ENCODE assay signal across 24 cellular contexts in the genomic region with DNA sequence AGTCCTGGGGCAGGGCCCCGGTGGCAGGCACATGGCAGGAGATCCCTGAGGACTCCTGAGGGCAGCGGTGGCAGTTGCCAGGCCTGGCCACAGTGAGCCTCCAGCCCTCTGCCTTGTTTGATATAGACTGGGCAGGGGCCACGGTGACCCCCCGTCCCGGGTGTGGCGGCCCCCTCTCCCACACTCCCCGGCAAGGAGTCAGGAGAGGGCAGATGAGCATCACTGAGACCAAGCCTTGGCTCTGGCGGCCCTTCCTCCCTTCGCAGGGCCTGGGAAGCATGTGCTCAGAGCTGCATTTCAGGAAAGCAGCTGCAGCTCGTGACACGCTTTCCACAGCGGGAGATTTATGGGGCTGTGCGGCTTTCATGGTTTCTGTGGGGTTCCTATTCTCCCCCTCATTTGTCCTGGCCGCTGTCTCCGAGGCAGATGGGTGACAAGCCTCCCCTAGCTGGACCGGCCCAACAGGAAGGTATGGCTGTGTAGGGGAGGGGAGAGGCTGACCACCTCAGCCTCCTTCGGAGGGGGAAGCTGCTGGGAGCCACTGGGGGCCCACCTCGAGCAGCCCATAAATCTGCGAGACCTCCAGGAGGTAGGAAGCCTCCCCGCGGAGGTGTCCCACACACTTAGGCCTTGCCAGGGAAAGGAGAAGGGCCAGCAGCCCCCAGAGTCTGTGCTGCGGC.
A peak's percentile ranks its signal among the peaks of the same experiment; 100 is the strongest.
DNase-seq lines count a peak whose midpoint lies in the region; ATAC-seq, FAIRE-seq and TF ChIP-seq lines count a peak whose summit lies in the region.
"Had no signal": no experiment of that assay in that cellular context is flagged by ENCODE, and none has a peak within 500 bp of the region (broad histone marks: within the 10 kb centered on the region; RNA-seq: fewer than 3 reads in every experiment).

No MANE protein-coding gene starts in this region.

- ATAC-seq in sciatic nerve (peak; percentile 45), HG02884 (IDR thresholded peaks at IDR 0.05; ENCODE audit: unreplicated experiment) (no peak), GM18867 (IDR thresholded peaks at IDR 0.05; ENCODE audit: unreplicated experiment) (no peak)
- ATAC-seq: HCT116; lower lobe of right lung; stimulated activated memory B cell treated with anti-CD40 and anti-IgM and Interleukin-4, amounts not matched to agents 10 μg/mL and 1 μg/mL and 100 μg/mL, for 72 hours had no signal

- peaks cover 0 to 3% (median 0%) of the 10 kb centered on the region in 7 donors for H3K9me3 Mint-ChIP-seq in CD14-positive monocyte
- H3K9me3 Mint-ChIP-seq: activated naive CD8-positive, alpha-beta T cell treated with anti-CD3 and anti-CD28 coated beads, Interleukin-2, amount 10 ng/mL, durations not matched to agents 7 days and 5 days; CD8-positive, alpha-beta memory T cell; endodermal cell; stimulated activated memory B cell treated with anti-CD40 and anti-IgM and Interleukin-4, amounts not matched to agents 10 μg/mL and 1 μg/mL and 100 μg/mL, for 72 hours had no signal

- intact Hi-C loops in CD14-positive monocyte (cut with micrococcal nuclease) = no loop called here
- intact Hi-C loops in sciatic nerve (cut with DNase I) = no loop called here

- no peaks in the 10 kb centered on the region for H3K36me3 Mint-ChIP-seq in CD14-positive monocyte
- H3K36me3 Mint-ChIP-seq: CD8-positive, alpha-beta memory T cell; stimulated activated memory B cell treated with anti-CD40 and anti-IgM and Interleukin-4, amounts not matched to agents 10 μg/mL and 1 μg/mL and 100 μg/mL, for 72 hours had no signal

- H3K4me3 ChIP-seq in fibroblast of villous mesenchyme (ENCODE audit: low read depth, low read length) = no peak overlapping the region
- H3K4me3 ChIP-seq: colonic mucosa, hepatocyte, lower lobe of right lung had no signal

- H3K4me1 Mint-ChIP-seq in CD14-positive monocyte = no peaks in the 10 kb centered on the region
- H3K4me1 Mint-ChIP-seq: activated CD4-positive, alpha-beta T cell treated with anti-CD3 and anti-CD28 coated beads, Interleukin-2, amount 10 ng/mL, durations not matched to agents 7 days and 5 days; activated naive CD8-positive, alpha-beta T cell treated with anti-CD3 and anti-CD28 coated beads, Interleukin-2, amount 10 ng/mL, durations not matched to agents 7 days and 5 days; CD8-positive, alpha-beta memory T cell had no signal

- FAIRE-seq in RCC 7860 (lab: Jason Lieb, UNC) = no peak

- no peak overlapping the region for H3K27ac Mint-ChIP-seq in CD14-positive monocyte
- H3K27ac Mint-ChIP-seq: activated CD4-positive, alpha-beta T cell treated with anti-CD3 and anti-CD28 coated beads, Interleukin-2, amount 10 ng/mL, durations not matched to agents 7 days and 5 days; activated naive CD8-positive, alpha-beta T cell treated with anti-CD3 and anti-CD28 coated beads, Interleukin-2, amount 10 ng/mL, durations not matched to agents 7 days and 5 days; CD8-positive, alpha-beta memory T cell; endodermal cell; stimulated activated memory B cell treated with anti-CD40 and anti-IgM and Interleukin-4, amounts not matched to agents 10 μg/mL and 1 μg/mL and 100 μg/mL, for 72 hours had no signal

- H3K4me3 Mint-ChIP-seq in CD14-positive monocyte = no peak overlapping the region
- H3K4me3 Mint-ChIP-seq: activated CD4-positive, alpha-beta T cell treated with anti-CD3 and anti-CD28 coated beads, Interleukin-2, amount 10 ng/mL, durations not matched to agents 7 days and 5 days; activated naive CD8-positive, alpha-beta T cell treated with anti-CD3 and anti-CD28 coated beads, Interleukin-2, amount 10 ng/mL, durations not matched to agents 7 days and 5 days; CD8-positive, alpha-beta memory T cell; endodermal cell; stimulated activated memory B cell treated with anti-CD40 and anti-IgM and Interleukin-4, amounts not matched to agents 10 μg/mL and 1 μg/mL and 100 μg/mL, for 72 hours had no signal

- peak; percentile 33 for DNase-seq in CD14-positive monocyte (ENCODE audit: low spot score)
- peak; percentile 17 for DNase-seq in LHCN-M2 (ENCODE audit: low read depth)
- DNase-seq in fibroblast of villous mesenchyme (ENCODE audit: low read depth) = peak; percentile 57
- no peak for DNase-seq in sciatic nerve (ENCODE audit: low spot score)
- DNase-seq in RCC 7860 (ENCODE audit: low spot score) = no peak
- no peak for DNase-seq in activated CD8-positive, alpha-beta memory T cell treated with anti-CD3 and anti-CD28 coated beads, Interleukin-2, amount 50 U/mL, for 48 hours
- DNase-seq: activated CD4-positive, alpha-beta T cell treated with anti-CD3 and anti-CD28 coated beads, Interleukin-2, amount 10 ng/mL, durations not matched to agents 7 days and 5 days; activated naive CD8-positive, alpha-beta T cell treated with anti-CD3 and anti-CD28 coated beads, Interleukin-2, amount 10 ng/mL, durations not matched to agents 7 days and 5 days; brain microvascular endothelial cell; CD8-positive, alpha-beta memory T cell; colonic mucosa; DMS79 treated with DMSO at 0.1 percent for 48 hours; endodermal cell; NCI-H1436 treated with DMSO at 0.1 percent for 48 hours; NCI-H2171 treated with DMSO at 0.1 percent for 48 hours; NCI-H69; SHP77; stimulated activated CD4-positive, alpha-beta T cell treated with anti-CD3 and anti-CD28 coated beads, Interleukin-1b, Interleukin-23, amount 100 ng/mL, for 48 hours had no signal

- TF ChIP-seq CTCF in CD14-positive monocyte (IDR thresholded peaks at IDR 0.05) (no peak), fibroblast of villous mesenchyme (IDR thresholded peaks at IDR 0.05; ENCODE audit: insufficient read depth, low read depth, low read length) (no peak)

- peaks cover 22 to 42% (median 30%) of the 10 kb centered on the region in 3 donors for H3K27me3 Mint-ChIP-seq in CD14-positive monocyte (ENCODE audit: low read depth in 3 of 3)
- H3K27me3 Mint-ChIP-seq: activated CD4-positive, alpha-beta T cell treated with anti-CD3 and anti-CD28 coated beads, Interleukin-2, amount 10 ng/mL, durations not matched to agents 7 days and 5 days had no signal

Comparison
In these comparisons a context has a peak if more than half of its experiments do, and no peak if none do; other contexts are left out.
1. DNase-seq: peak in CD14-positive monocyte (single experiment), LHCN-M2 (single experiment) and fibroblast of villous mesenchyme (single experiment); none in sciatic nerve (single experiment), RCC 7860 (single experiment) and activated CD8-positive, alpha-beta memory T cell treated with anti-CD3 and anti-CD28 coated beads, Interleukin-2, amount 50 U/mL, for 48 hours (single experiment).